ENCODE assay signal across 8 cellular contexts in genomic region chr19:43463381-43464088, GRCh38. TPM values are rescaled to one million over a fixed set of nuclear protein-coding genes. Genes with fewer than 3 reads are reported as not detected.
DNase-seq lines count a peak whose midpoint lies in the region; ATAC-seq, FAIRE-seq and TF ChIP-seq lines count a peak whose summit lies in the region.

No MANE protein-coding gene starts in this region.

- dilution Hi-C loops in keratinocyte (cut with MboI; ENCODE audit: extremely low pct_ligation_motif_present, low sequenced_read_pairs): no loop called here

- H2AFZ ChIP-seq in ACC112 (ENCODE audit: low read length, unreplicated experiment): peak overlapping the region; percentile 2
- H2AFZ ChIP-seq in keratinocyte (ENCODE audit: control insufficient read depth, low read length): peak overlapping the region; percentile 92

- peak; percentile 17 for FAIRE-seq in keratinocyte (lab: Jason Lieb, UNC)

- H3K4me3 ChIP-seq in ACC112 (ENCODE audit: low read depth, low read length): peak overlapping the region; percentile 79
- H3K4me3 ChIP-seq in keratinocyte (ENCODE audit: control insufficient read depth in 2 of 3, extremely low read depth in 1 of 3, insufficient read depth in 2 of 3, low read depth in 1 of 3, low read length in 3 of 3): peak overlapping the region; percentile 63 to 84 (median 71)

- H3K27ac Mint-ChIP-seq in central memory CD8-positive, alpha-beta T cell (ENCODE audit: low read depth): peak overlapping the region; percentile 86

- H3K9me1 ChIP-seq in keratinocyte (ENCODE audit: control insufficient read depth, extremely low read depth, insufficient read depth, low read length): peaks cover 2% of the 10 kb centered on the region

- H3K36me3 ChIP-seq in ACC112 (ENCODE audit: insufficient read depth, low read length) (no peaks in the 10 kb centered on the region), keratinocyte (ENCODE audit: control insufficient read depth in 2 of 2, extremely low read depth in 1 of 2, insufficient read depth in 2 of 2, low read length in 2 of 2) (peaks cover 7 to 19% of the 10 kb centered on the region in 2 experiments)

- peaks cover 6% of the 10 kb centered on the region for H3K36me3 Mint-ChIP-seq in central memory CD8-positive, alpha-beta T cell (ENCODE audit: insufficient read depth)

- no peaks in the 10 kb centered on the region for H3K79me2 ChIP-seq in ACC112 (ENCODE audit: control insufficient read depth, insufficient read depth, low read length, unreplicated experiment)
- peaks cover 10% of the 10 kb centered on the region for H3K79me2 ChIP-seq in keratinocyte (ENCODE audit: control insufficient read depth, insufficient read depth, low read length)

- no peaks in the 10 kb centered on the region for H4K20me1 ChIP-seq in keratinocyte (ENCODE audit: control insufficient read depth, extremely low read depth, insufficient read depth, low read length)

- H3K27me3 ChIP-seq in ACC112 (ENCODE audit: insufficient read depth, low read length) (no peaks in the 10 kb centered on the region), keratinocyte (ENCODE audit: control insufficient read depth, extremely low read depth, insufficient read depth, low read length) (no peaks in the 10 kb centered on the region)

- H3K27ac ChIP-seq in ACC112 (ENCODE audit: low read depth, low read length): no peak overlapping the region
- H3K27ac ChIP-seq in keratinocyte (ENCODE audit: control insufficient read depth, insufficient read depth, low read length): peak overlapping the region; percentile 76

- DNase-seq in NCI-H2196 (lab: John Stamatoyannopoulos, UW; ENCODE audit: unreplicated experiment): peak; percentile 95
- DNase-seq in central memory CD8-positive, alpha-beta T cell (ENCODE audit: low spot score in 2 of 2): peak; percentile 97
- peak; percentile 80 for DNase-seq in keratinocyte (ENCODE audit: low read depth, low spot score)
- peak; percentile 100 for DNase-seq in stimulated activated CD4-positive, alpha-beta T cell treated with anti-CD3 and anti-CD28 coated beads, Interleukin-12 subunit alpha, Interleukin-12 subunit beta, amount 100 ng/mL, for 4 hours

- peak overlapping the region; percentile 90 for H3K9ac ChIP-seq in keratinocyte (ENCODE audit: control insufficient read depth, extremely low read depth, insufficient read depth, low read length)

- H3K4me1 ChIP-seq in ACC112 (ENCODE audit: control insufficient read depth, insufficient read depth, low read length, unreplicated experiment): peaks cover 6% of the 10 kb centered on the region
- peaks cover 34% of the 10 kb centered on the region for H3K4me1 ChIP-seq in keratinocyte (ENCODE audit: control insufficient read depth, extremely low read depth, insufficient read depth, low read length)

- no peaks in the 10 kb centered on the region for H3K27me3 Mint-ChIP-seq in central memory CD8-positive, alpha-beta T cell

- peaks cover 35% of the 10 kb centered on the region for H3K4me1 Mint-ChIP-seq in central memory CD8-positive, alpha-beta T cell

- TF ChIP-seq CTCF in keratinocyte (optimal IDR thresholded peaks at IDR 0.05 in 1 of 3, IDR thresholded peaks at IDR 0.05 in 1 of 3, conservative IDR thresholded peaks at IDR 0.05 in 1 of 3; ENCODE audit: extremely low read depth in 1 of 3, insufficient read depth in 2 of 3, low read length in 3 of 3): no peak

- no peaks in the 10 kb centered on the region for H3K9me3 Mint-ChIP-seq in central memory CD8-positive, alpha-beta T cell

- H3K4me3 Mint-ChIP-seq in central memory CD8-positive, alpha-beta T cell: peak overlapping the region; percentile 89

- peak overlapping the region; percentile 95 for H3K4me2 ChIP-seq in keratinocyte (ENCODE audit: control insufficient read depth, extremely low read depth, insufficient read depth, low read depth, low read length)

- ATAC-seq in GM18520 (IDR thresholded peaks at IDR 0.05; ENCODE audit: unreplicated experiment) (peak; percentile 78), HG03095 (IDR thresholded peaks at IDR 0.05; ENCODE audit: unreplicated experiment) (peak; percentile 73)
- ATAC-seq in activated CD4-positive, CD25-positive, alpha-beta regulatory T cell treated with anti-CD3 and anti-CD28 coated beads, Interleukin-2, amount 50 U/mL, for 24 hours: peak; percentile 86 to 88
- ATAC-seq in central memory CD8-positive, alpha-beta T cell (replicated peaks; ENCODE audit: extremely low read depth, poor library complexity, severe bottlenecking): peak; percentile 80

- H3K9me3 ChIP-seq in keratinocyte (ENCODE audit: control insufficient read depth, low read depth, low read length): no peaks in the 10 kb centered on the region

RNA-seq across cellular contexts. Expression of gene LYPD3, which starts 1.9 kb away (rescaled TPM):
- polyA plus RNA-seq in keratinocyte: 163 to 303 TPM (median 166 TPM) in 3 replicates
- polyA plus RNA-seq in keratinocyte (2011; ENCODE audit: low read depth): 170 TPM
- 74.3 and 111 TPM in 2 replicates for polyA plus RNA-seq in keratinocyte (2011; cell fraction: cytosol; rRNA removed)
- polyA plus RNA-seq in keratinocyte (2011; cell fraction: nucleus; rRNA removed): 507 and 546 TPM in 2 replicates
- 196 and 682 TPM in 2 replicates for polyA plus RNA-seq in keratinocyte (2012; ENCODE audit: low replicate concordance)
- polyA minus RNA-seq in keratinocyte: 74.7 to 199 TPM (median 145 TPM) in 3 replicates
- 127 TPM for polyA minus RNA-seq in keratinocyte (2011; cell fraction: cytosol; rRNA and poly(A)+ RNA removed)
- polyA minus RNA-seq in keratinocyte (2011; cell fraction: nucleus; rRNA and poly(A)+ RNA removed): 228 and 253 TPM in 2 replicates

RNA-seq across cellular contexts. Expression of gene PHLDB3, which starts 41.0 kb away (rescaled TPM):
- polyA plus RNA-seq in keratinocyte: 6.1 to 9.8 TPM (median 6.7 TPM) in 3 replicates
- 33.2 TPM for polyA plus RNA-seq in keratinocyte (2011; ENCODE audit: low read depth)
- 3.1 and 8.6 TPM in 2 replicates for polyA plus RNA-seq in keratinocyte (2011; cell fraction: cytosol; rRNA removed)
- 18.6 and 24.0 TPM in 2 replicates for polyA plus RNA-seq in keratinocyte (2011; cell fraction: nucleus; rRNA removed)
- polyA plus RNA-seq in keratinocyte (2012; ENCODE audit: low replicate concordance): 7.2 and 32.9 TPM in 2 replicates
- polyA minus RNA-seq in keratinocyte: 4.3 to 7.6 TPM (median 6.4 TPM) in 3 replicates
- polyA minus RNA-seq in keratinocyte (2011; cell fraction: cytosol; rRNA and poly(A)+ RNA removed): 12.3 TPM
- 16.4 and 21.0 TPM in 2 replicates for polyA minus RNA-seq in keratinocyte (2011; cell fraction: nucleus; rRNA and poly(A)+ RNA removed)

RNA-seq across cellular contexts. Expression of gene TEX101, which starts 48.8 kb away (rescaled TPM):
- 0.18 TPM in 1 of 3 replicates, not detected in the others for polyA plus RNA-seq in keratinocyte
- polyA plus RNA-seq in keratinocyte (2011; ENCODE audit: low read depth): 1.5 TPM
- 0.11 TPM in 1 of 2 replicates, not detected in the other for polyA plus RNA-seq in keratinocyte (2011; cell fraction: cytosol; rRNA removed)
- 0.15 and 0.23 TPM in 2 replicates for polyA plus RNA-seq in keratinocyte (2011; cell fraction: nucleus; rRNA removed)
- polyA plus RNA-seq in keratinocyte (2012; ENCODE audit: low replicate concordance): 1.4 TPM in 1 of 2 replicates, not detected in the other
- not detected in 3 replicates for polyA minus RNA-seq in keratinocyte
- polyA minus RNA-seq in keratinocyte (2011; cell fraction: cytosol; rRNA and poly(A)+ RNA removed): not detected
- polyA minus RNA-seq in keratinocyte (2011; cell fraction: nucleus; rRNA and poly(A)+ RNA removed): not detected in 2 replicates
